Comparison of ENCODE assay signal across 31 cellular contexts in genomic region chr1:56434025-56434424, GRCh38.
DNase-seq lines count a peak whose midpoint lies in the region; ATAC-seq, FAIRE-seq and TF ChIP-seq lines count a peak whose summit lies in the region.
"Had no signal": no experiment of that assay in that cellular context is flagged by ENCODE, and none has a peak within 500 bp of the region (broad histone marks: within the 10 kb centered on the region; RNA-seq: fewer than 3 reads in every experiment).

No MANE protein-coding gene starts in this region.

- intact Hi-C loops in lower leg skin (cut with DNase I; ENCODE audit: low total_unique reads) (no loop called here), uterus (cut with DNase I; ENCODE audit: low total_unique reads) (no loop called here)

- no peak for ATAC-seq in HG03439 (IDR thresholded peaks at IDR 0.05; ENCODE audit: unreplicated experiment)
- ATAC-seq: left lobe of liver; naive thymus-derived CD4-positive, alpha-beta T cell; Panc1; psoas muscle had no signal

- peak overlapping the region in 2 of 3 donors; percentile 66 to 77 for H3K27ac Mint-ChIP-seq in IgD-negative memory B cell
- H3K27ac Mint-ChIP-seq in type B pancreatic cell, result peak overlapping the region; percentile 68
- H3K27ac Mint-ChIP-seq: activated CD4-positive, alpha-beta memory T cell treated with anti-CD3 and anti-CD28 coated beads, Interleukin-2, amount 10 ng/mL, durations not matched to agents 7 days and 5 days; activated naive CD4-positive, alpha-beta T cell treated with anti-CD3 and anti-CD28 coated beads for 36 hours; naive thymus-derived CD4-positive, alpha-beta T cell; stimulated activated naive B cell treated with anti-CD40 and anti-IgM and Interleukin-4, amounts not matched to agents 10 μg/mL and 1 μg/mL and 100 μg/mL, for 72 hours had no signal

- H3K4me1 ChIP-seq in uterus, result no peaks in the 10 kb centered on the region
- H3K4me1 ChIP-seq: BLaER1, breast epithelium, sigmoid colon had no signal

- DNase-seq in bronchial epithelial cell (ENCODE audit: low read depth), result no peak
- DNase-seq in myocyte (ENCODE audit: low read depth), result peak; percentile 31
- no peak for DNase-seq in type B pancreatic cell (ENCODE audit: extremely low spot score, unreplicated experiment)
- DNase-seq in lower leg skin (ENCODE audit: low spot score in 2 of 2), result no peak
- no peak for DNase-seq in uterus
- DNase-seq: activated CD4-positive, alpha-beta memory T cell treated with anti-CD3 and anti-CD28 coated beads, Interleukin-2, amount 10 ng/mL, durations not matched to agents 7 days and 5 days; activated CD8-positive, alpha-beta memory T cell treated with anti-CD3 and anti-CD28 coated beads, Interleukin-2, amount 50 U/mL, for 48 hours; activated naive CD4-positive, alpha-beta T cell treated with anti-CD3 and anti-CD28 coated beads for 36 hours; adrenal gland; effector CD4-positive, alpha-beta T cell; erythroblast; naive thymus-derived CD4-positive, alpha-beta T cell; NCI-H1417 treated with DMSO at 0.1 percent for 48 hours; NCI-H2081; NCI-H526 treated with DMSO at 0.1 percent for 48 hours; occipital lobe; psoas muscle; SHP77; sigmoid colon; stimulated activated CD4-positive, alpha-beta T cell treated with anti-CD3 and anti-CD28 coated beads, Interleukin-15, amount 100 ng/mL, for 24 hours; stimulated activated naive B cell treated with anti-CD40 and anti-IgM and Interleukin-4, amounts not matched to agents 10 μg/mL and 1 μg/mL and 100 μg/mL, for 72 hours had no signal

- no peak for TF ChIP-seq POLR2A in lower leg skin (IDR thresholded peaks at IDR 0.05)
- TF ChIP-seq POLR2A in uterus (IDR thresholded peaks at IDR 0.05), result no peak

- H3K9me3 ChIP-seq in uterus, result no peaks in the 10 kb centered on the region
- H3K9me3 ChIP-seq: adrenal gland, BLaER1, breast epithelium, HAP-1, psoas muscle, sigmoid colon, vagina had no signal

- 86% methylated on average over 5 of the region's 5 CpGs for WGBS in lower leg skin, 2 donors

- no peak for TF ChIP-seq CTCF in bronchial epithelial cell (IDR thresholded peaks at IDR 0.05; ENCODE audit: insufficient read depth, low read length, severe bottlenecking)
- no peak for TF ChIP-seq CTCF in type B pancreatic cell (conservative IDR thresholded peaks at IDR 0.05)
- no peak for TF ChIP-seq CTCF in lower leg skin (IDR thresholded peaks at IDR 0.05)
- TF ChIP-seq CTCF in uterus (IDR thresholded peaks at IDR 0.05), result no peak

- no peak overlapping the region for H3K27ac ChIP-seq in uterus
- H3K27ac ChIP-seq: adrenal gland, BLaER1, HL-60, psoas muscle, sigmoid colon, vagina had no signal

- H3K36me3 ChIP-seq in bronchial epithelial cell (ENCODE audit: control insufficient read depth, insufficient read depth, low read length) (no peaks in the 10 kb centered on the region), uterus (no peaks in the 10 kb centered on the region)
- H3K36me3 ChIP-seq: adrenal gland, BLaER1, breast epithelium, HAP-1, sigmoid colon, vagina had no signal

- H3K27me3 ChIP-seq in bronchial epithelial cell (ENCODE audit: control insufficient read depth, insufficient read depth, low read length), result no peaks in the 10 kb centered on the region
- no peaks in the 10 kb centered on the region for H3K27me3 ChIP-seq in uterus
- H3K27me3 ChIP-seq: adrenal gland, BLaER1, breast epithelium, sigmoid colon, vagina had no signal

- H3K4me3 ChIP-seq in bronchial epithelial cell (ENCODE audit: low read depth, low read length), result no peak overlapping the region
- H3K4me3 ChIP-seq in lower leg skin (ENCODE audit: low read depth, poor library complexity, severe bottlenecking), result no peak overlapping the region
- no peak overlapping the region for H3K4me3 ChIP-seq in uterus
- H3K4me3 ChIP-seq: adrenal gland, BLaER1, breast epithelium, HAP-1, psoas muscle, sigmoid colon, vagina had no signal

- H3K9me3 Mint-ChIP-seq in IgD-negative memory B cell (no peaks in the 10 kb centered on the region), type B pancreatic cell (peaks cover 5% of the 10 kb centered on the region)
- H3K9me3 Mint-ChIP-seq: activated naive CD4-positive, alpha-beta T cell treated with anti-CD3 and anti-CD28 coated beads for 36 hours had no signal

- FAIRE-seq in bronchial epithelial cell (lab: Jason Lieb, UNC), result peak; percentile 70
- FAIRE-seq: G401.6 had no signal

- H3K4me3 Mint-ChIP-seq in IgD-negative memory B cell (peak overlapping the region in 2 of 4 donors; percentile 6 to 30), type B pancreatic cell (no peak overlapping the region)
- H3K4me3 Mint-ChIP-seq: activated CD4-positive, alpha-beta memory T cell treated with anti-CD3 and anti-CD28 coated beads, Interleukin-2, amount 10 ng/mL, durations not matched to agents 7 days and 5 days; activated naive CD4-positive, alpha-beta T cell treated with anti-CD3 and anti-CD28 coated beads for 36 hours; naive thymus-derived CD4-positive, alpha-beta T cell had no signal

- H3K4me1 Mint-ChIP-seq in IgD-negative memory B cell (peaks cover 41 to 49% (median 46%) of the 10 kb centered on the region in 3 donors), type B pancreatic cell (ENCODE audit: unreplicated experiment) (peaks cover 77% of the 10 kb centered on the region)
- H3K4me1 Mint-ChIP-seq: activated CD4-positive, alpha-beta memory T cell treated with anti-CD3 and anti-CD28 coated beads, Interleukin-2, amount 10 ng/mL, durations not matched to agents 7 days and 5 days had no signal

- H3K27me3 Mint-ChIP-seq in IgD-negative memory B cell (no peaks in the 10 kb centered on the region), type B pancreatic cell (peaks cover 8% of the 10 kb centered on the region)
- H3K27me3 Mint-ChIP-seq: activated CD4-positive, alpha-beta memory T cell treated with anti-CD3 and anti-CD28 coated beads, Interleukin-2, amount 10 ng/mL, durations not matched to agents 7 days and 5 days; stimulated activated naive B cell treated with anti-CD40 and anti-IgM and Interleukin-4, amounts not matched to agents 10 μg/mL and 1 μg/mL and 100 μg/mL, for 72 hours had no signal

- peaks cover 2% of the 10 kb centered on the region for H3K36me3 Mint-ChIP-seq in IgD-negative memory B cell
- H3K36me3 Mint-ChIP-seq in type B pancreatic cell, result no peaks in the 10 kb centered on the region
- H3K36me3 Mint-ChIP-seq: naive thymus-derived CD4-positive, alpha-beta T cell had no signal
